1 cellular context compared by ENCODE assay signal in genomic region chr4:153344131-153345010, GRCh38.
TF ChIP-seq lines count a peak whose summit lies in the region.

A gene with protein sequence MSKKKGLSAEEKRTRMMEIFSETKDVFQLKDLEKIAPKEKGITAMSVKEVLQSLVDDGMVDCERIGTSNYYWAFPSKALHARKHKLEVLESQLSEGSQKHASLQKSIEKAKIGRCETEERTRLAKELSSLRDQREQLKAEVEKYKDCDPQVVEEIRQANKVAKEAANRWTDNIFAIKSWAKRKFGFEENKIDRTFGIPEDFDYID (plus strand): TSS chr4:153344688. CDS start chr4:153344738, 50 bp downstream.

TF ChIP-seq in H1, 55 proteins besides CTCF, POLR2A, EP300 and RAD21 (continued from another document):
- TF ChIP-seq ASH2L (IDR thresholded peaks at IDR 0.05; ENCODE audit: low read length) (peak; percentile 96), HDAC2 (IDR thresholded peaks at IDR 0.05; ENCODE audit: borderline replicate concordance in 1 of 2, low read depth in 2 of 2, low read length in 2 of 2) (peak in 1 of 2 experiments; percentile 95; a peak in 2 of 4 replicates), TEAD4 (IDR thresholded peaks at IDR 0.05; ENCODE audit: low read depth, low read length) (no peak), KDM4A (IDR thresholded peaks at IDR 0.05; ENCODE audit: low read depth, low read length, severe bottlenecking) (peak; percentile 82), PHF8 (conservative IDR thresholded peaks at IDR 0.05; ENCODE audit: low read depth, low read length) (peak; percentile 91), ZNF274 (IDR thresholded peaks at IDR 0.05; ENCODE audit: borderline replicate concordance, extremely low read depth, low read length) (no peak), RBBP5 (IDR thresholded peaks at IDR 0.05; ENCODE audit: borderline replicate concordance, low read depth, low read length) (peak; percentile 74; the same call in 1 of the 2 replicates), KDM5A (IDR thresholded peaks at IDR 0.05; ENCODE audit: low read length) (peak; percentile 29; the same call in 1 of the 2 replicates), GABPA (IDR thresholded peaks at IDR 0.05; ENCODE audit: borderline replicate concordance, insufficient read depth, low read length) (peak; percentile 40; the same call in 1 of the 2 replicates), CHD2 (IDR thresholded peaks at IDR 0.05; ENCODE audit: low read length) (0 out of 2 replicates have a peak, but pooled peaks have one; percentile 16), JUND (IDR thresholded peaks at IDR 0.05; ENCODE audit: low read length) (peak; percentile 30; the same call in 1 of the 2 replicates), TAF7 (optimal IDR thresholded peaks at IDR 0.05; ENCODE audit: borderline replicate concordance, low read depth, low read length) (peak; percentile 85), E2F6 (IDR thresholded peaks at IDR 0.05) (peak; percentile 86), SRF (IDR thresholded peaks at IDR 0.05; ENCODE audit: low read depth, low read length) (no peak), MAFK (IDR thresholded peaks at IDR 0.05; ENCODE audit: low read depth, low read length) (no peak), CREB1 (IDR thresholded peaks at IDR 0.05) (peak; percentile 75), KDM1A (IDR thresholded peaks at IDR 0.05; ENCODE audit: borderline replicate concordance, low read length) (peak; percentile 15; the same call in 1 of the 2 replicates), TBP (IDR thresholded peaks at IDR 0.05; ENCODE audit: low read depth, low read length) (peak; percentile 67; the same call in 1 of the 2 replicates), EGR1 (IDR thresholded peaks at IDR 0.05; ENCODE audit: borderline replicate concordance, low read depth, low read length) (peak; percentile 88), TAF1 (IDR thresholded peaks at IDR 0.05; ENCODE audit: low read depth, low read length) (peak; percentile 77), POLR2AphosphoS5 (IDR thresholded peaks at IDR 0.05; ENCODE audit: low read depth, low read length) (peak; percentile 91), HDAC6 (IDR thresholded peaks at IDR 0.05; ENCODE audit: low read depth, low read length) (no peak), SAP30 (IDR thresholded peaks at IDR 0.05; ENCODE audit: insufficient read depth, insufficient replicate concordance, low read length) (no peak), YY1 (IDR thresholded peaks at IDR 0.05; ENCODE audit: low read depth, low read length) (peak; percentile 87)
- TF ChIP-seq, protein P1, sequence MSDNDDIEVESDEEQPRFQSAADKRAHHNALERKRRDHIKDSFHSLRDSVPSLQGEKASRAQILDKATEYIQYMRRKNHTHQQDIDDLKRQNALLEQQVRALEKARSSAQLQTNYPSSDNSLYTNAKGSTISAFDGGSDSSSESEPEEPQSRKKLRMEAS (IDR thresholded peaks at IDR 0.05), result peak; percentile 76
